ENCODE assay signal across 8 cellular contexts in the genomic region with DNA sequence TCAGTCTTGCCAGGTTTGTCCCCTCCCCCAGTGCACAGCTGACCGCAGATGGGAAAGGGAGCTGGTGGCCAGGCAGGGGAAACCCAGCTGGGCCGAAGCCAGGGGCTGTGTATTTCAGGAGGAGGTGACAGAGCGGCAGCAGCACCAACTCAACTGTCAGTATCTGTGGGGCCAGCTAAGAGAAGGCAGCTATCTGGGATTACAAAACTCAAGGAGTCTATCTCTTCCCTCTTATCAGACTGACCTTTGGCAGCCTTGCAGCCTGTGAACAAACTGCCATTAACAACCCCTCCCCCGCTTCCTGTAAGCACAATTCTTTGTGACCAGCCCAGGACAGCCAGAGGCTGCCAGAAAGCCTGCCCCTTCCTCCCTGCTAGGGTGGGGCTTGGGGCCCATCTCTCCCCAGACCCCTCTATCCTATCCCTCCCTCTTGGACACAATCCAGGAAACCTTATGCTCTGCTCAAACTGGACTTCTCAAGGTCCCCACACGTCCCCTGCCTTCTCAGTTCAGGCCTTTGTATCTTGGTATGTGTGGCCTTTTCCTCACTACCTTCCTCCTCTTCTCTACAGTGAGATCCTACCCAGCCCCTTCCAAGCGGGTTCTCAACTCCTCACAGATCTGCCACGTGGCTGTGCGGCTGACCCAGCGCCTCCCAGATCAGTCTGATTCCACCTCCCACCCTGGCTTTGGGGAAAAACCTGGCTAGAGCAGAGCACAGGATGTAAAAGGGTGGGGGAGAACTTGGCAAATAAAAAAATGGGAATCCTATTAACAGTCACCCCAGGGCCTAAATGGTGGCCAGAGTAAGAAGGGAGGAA. TPM values are rescaled to one million over a fixed set of nuclear protein-coding genes. Genes with fewer than 3 reads are reported as not detected.
DNase-seq lines count a peak whose midpoint lies in the region; ATAC-seq, FAIRE-seq and TF ChIP-seq lines count a peak whose summit lies in the region.

No MANE protein-coding gene starts in this region.

- peaks cover 0 to 5% (median 3%) of the 10 kb centered on the region in 3 donors for H3K27me3 Mint-ChIP-seq in CD14-positive monocyte (ENCODE audit: low read depth in 3 of 3)
- no peaks in the 10 kb centered on the region for H3K27me3 Mint-ChIP-seq in activated B cell treated with CpG ODN at 0.5 μM for 24 hours
- H3K27me3 Mint-ChIP-seq in mesothelial cell of epicardium (ENCODE audit: low read depth) = no peaks in the 10 kb centered on the region

- H2AFZ ChIP-seq in endothelial cell of umbilical vein (ENCODE audit: low read depth, low read length) = peak overlapping the region; percentile 8

- POLR2A ChIA-PET in activated B cell treated with CpG ODN at 0.5 μM for 24 hours (lab: Charles Lee) = interaction anchor here (0.6 to 1.3 kb wide), 8 partner anchors 9 to 1390 kb away, joined by 3 to 9 read pairs (median 4); no protein-coding TSS in a partner anchor
- POLR2A ChIA-PET in endothelial cell of umbilical vein (lab: Charles Lee) = interaction anchor here (1.0 kb wide), 1 partner anchor 9 kb away, joined by 3 read pairs; no protein-coding TSS in a partner anchor

- peak; percentile 90 for DNase-seq in CD14-positive monocyte (ENCODE audit: low spot score)
- DNase-seq in GM19239 (ENCODE audit: insufficient read length, low spot score) = no peak
- peak; percentile 96 for DNase-seq in MV-4-11 (lab: John Stamatoyannopoulos, UW)
- no peak for DNase-seq in activated B cell treated with CpG ODN at 0.5 μM for 24 hours
- DNase-seq in endothelial cell of umbilical vein (ENCODE audit: low read depth, low spot score) = peak; percentile 96
- peak; percentile 56 to 74 for DNase-seq in mesothelial cell of epicardium (ENCODE audit: low spot score in 2 of 2, unreplicated experiment in 2 of 2)
- DNase-seq in NCI-H748 treated with DMSO at 0.1 percent for 48 hours (lab: John Stamatoyannopoulos, UW) = no peak

- no peak for ATAC-seq in activated B cell treated with CpG ODN at 0.5 μM for 24 hours (ENCODE audit: low read depth)

- peak overlapping the region; percentile 76 for H3K4me2 ChIP-seq in endothelial cell of umbilical vein (ENCODE audit: insufficient read depth, low read length)

- TF ChIP-seq CTCF in CD14-positive monocyte (IDR thresholded peaks at IDR 0.05) = no peak
- TF ChIP-seq CTCF in activated B cell treated with CpG ODN at 0.5 μM for 24 hours (IDR thresholded peaks at IDR 0.05) = no peak
- TF ChIP-seq CTCF in endothelial cell of umbilical vein (IDR thresholded peaks at IDR 0.05; ENCODE audit: extremely low read depth in 1 of 2, insufficient read depth in 1 of 2, low read depth in 1 of 2, low read length in 2 of 2) = no peak
- no peak for TF ChIP-seq CTCF in mesothelial cell of epicardium (IDR thresholded peaks at IDR 0.05; ENCODE audit: unreplicated experiment)

- H3K4me1 Mint-ChIP-seq in CD14-positive monocyte = peaks cover 78% of the 10 kb centered on the region
- peaks cover 71% of the 10 kb centered on the region for H3K4me1 Mint-ChIP-seq in activated B cell treated with CpG ODN at 0.5 μM for 24 hours
- peaks cover 53% of the 10 kb centered on the region for H3K4me1 Mint-ChIP-seq in mesothelial cell of epicardium

- dilution Hi-C loops in endothelial cell of umbilical vein (cut with MboI; ENCODE audit: extremely low pct_ligation_motif_present, low sequenced_read_pairs) = no loop called here

- FAIRE-seq in GM19239 (lab: Jason Lieb, UNC) = peak; percentile 83
- FAIRE-seq in endothelial cell of umbilical vein (lab: Jason Lieb, UNC) = no peak

- H3K9me3 ChIP-seq in endothelial cell of umbilical vein (replicated peaks; ENCODE audit: control insufficient read depth, insufficient read depth, low read length) (no peaks in the 10 kb centered on the region), stomach smooth muscle (ENCODE audit: control insufficient read depth in 2 of 2, low read length in 2 of 2) (no peaks in the 10 kb centered on the region)

- H3K9ac ChIP-seq in endothelial cell of umbilical vein (replicated peaks; ENCODE audit: extremely low read depth, insufficient read depth, low read length) = peak overlapping the region; percentile 57
- peak overlapping the region; percentile 36 to 51 for H3K9ac ChIP-seq in stomach smooth muscle (ENCODE audit: low read length in 2 of 2)

- peak; percentile 77 for TF ChIP-seq POLR2A in endothelial cell of umbilical vein (IDR thresholded peaks at IDR 0.05; ENCODE audit: low read depth, low read length)

- H3K4me1 ChIP-seq in endothelial cell of umbilical vein (ENCODE audit: control insufficient read depth, extremely low read depth, insufficient read depth, low read length) (peaks cover 54% of the 10 kb centered on the region), stomach smooth muscle (ENCODE audit: control insufficient read depth, insufficient read depth, low read length) (peaks cover 47% of the 10 kb centered on the region)

- TSS peak; percentile 76 for BruUV-seq in endothelial cell of umbilical vein (replicated peaks; lab: Mats Ljungman, UMichigan)

- H3K36me3 ChIP-seq in endothelial cell of umbilical vein (ENCODE audit: control insufficient read depth in 2 of 2, extremely low read depth in 1 of 2, insufficient read depth in 2 of 2, low read length in 2 of 2) (peaks cover 0 to 4% of the 10 kb centered on the region in 2 experiments), stomach smooth muscle (ENCODE audit: control insufficient read depth in 2 of 2, insufficient read depth in 2 of 2, low read length in 2 of 2) (peaks cover 2 to 5% of the 10 kb centered on the region in 2 donors)

- peaks cover 58% of the 10 kb centered on the region for H3K79me2 ChIP-seq in endothelial cell of umbilical vein (ENCODE audit: control insufficient read depth, insufficient read depth, low read length)

- H3K36me3 Mint-ChIP-seq in CD14-positive monocyte (peaks cover 12 to 14% of the 10 kb centered on the region in 2 donors), activated B cell treated with CpG ODN at 0.5 μM for 24 hours (ENCODE audit: low read depth) (peaks cover 11% of the 10 kb centered on the region), mesothelial cell of epicardium (no peaks in the 10 kb centered on the region)

- H3K27ac Mint-ChIP-seq in CD14-positive monocyte (peak overlapping the region; percentile 88 to 98 (median 93)), activated B cell treated with CpG ODN at 0.5 μM for 24 hours (peak overlapping the region; percentile 81), mesothelial cell of epicardium (peak overlapping the region; percentile 98)

- no peaks in the 10 kb centered on the region for H3K9me1 ChIP-seq in endothelial cell of umbilical vein (replicated peaks; ENCODE audit: control insufficient read depth, extremely low read depth, insufficient read depth, low read length)

- peak overlapping the region; percentile 86 for H3K27ac ChIP-seq in endothelial cell of umbilical vein (ENCODE audit: insufficient read depth, low read depth, low read length)
- peak overlapping the region; percentile 64 for H3K27ac ChIP-seq in stomach smooth muscle (ENCODE audit: low read length)

- H4K20me1 ChIP-seq in endothelial cell of umbilical vein (replicated peaks; ENCODE audit: control insufficient read depth, extremely low read depth, insufficient read depth, low read length) = no peaks in the 10 kb centered on the region

- H3K27me3 ChIP-seq in endothelial cell of umbilical vein (ENCODE audit: control insufficient read depth in 2 of 2, insufficient read depth in 2 of 2, low read length in 2 of 2) = no peaks in the 10 kb centered on the region
- no peaks in the 10 kb centered on the region for H3K27me3 ChIP-seq in stomach smooth muscle (ENCODE audit: control insufficient read depth in 1 of 2, insufficient read depth in 2 of 2, low read length in 2 of 2)

- CTCF ChIA-PET in activated B cell treated with CpG ODN at 0.5 μM for 24 hours (lab: Charles Lee) = no interaction called here
- CTCF ChIA-PET in endothelial cell of umbilical vein (lab: Charles Lee) = interaction anchor here (0.6 to 1.0 kb wide), 7 partner anchors 9 to 78 kb away, joined by 3 to 4 read pairs (median 3); no protein-coding TSS in a partner anchor

- intact Hi-C loops in CD14-positive monocyte (cut with micrococcal nuclease) = no loop called here
- intact Hi-C loops in activated B cell treated with CpG ODN at 0.5 μM for 24 hours (cut with micrococcal nuclease) = no loop called here
- intact Hi-C loops in endothelial cell of umbilical vein (cut with micrococcal nuclease) = loop anchor here (1.0 to 2.0 kb wide), 4 partner anchors 9 to 48 kb away; a partner anchor contains a TSS

- H3K9me3 Mint-ChIP-seq in CD14-positive monocyte = peaks cover 0 to 3% (median 0%) of the 10 kb centered on the region in 7 donors
- H3K9me3 Mint-ChIP-seq in activated B cell treated with CpG ODN at 0.5 μM for 24 hours = no peaks in the 10 kb centered on the region
- no peaks in the 10 kb centered on the region for H3K9me3 Mint-ChIP-seq in mesothelial cell of epicardium

- no peak overlapping the region for H3K4me3 ChIP-seq in endothelial cell of umbilical vein (replicated peaks in 1 of 3; ENCODE audit: insufficient read depth in 1 of 3, low read depth in 1 of 3, low read length in 3 of 3)
- peak overlapping the region in 1 of 2 donors; percentile 49 for H3K4me3 ChIP-seq in stomach smooth muscle (ENCODE audit: low read length in 2 of 2)

- H3K4me3 Mint-ChIP-seq in CD14-positive monocyte (peak overlapping the region; percentile 48 to 72), activated B cell treated with CpG ODN at 0.5 μM for 24 hours (peak overlapping the region; percentile 61), mesothelial cell of epicardium (peak overlapping the region; percentile 49)

RNA-seq across cellular contexts. Expression of a gene that starts 10.5 kb away (rescaled TPM):
- 10 to 100 TPM; 13.5 to 20.0 TPM for polyA plus RNA-seq in CD14-positive monocyte
- 51.5 and 57.4 TPM in 2 replicates for total RNA-seq in activated B cell treated with CpG ODN at 0.5 μM for 24 hours
- total RNA-seq in endothelial cell of umbilical vein = 50.2 and 50.4 TPM in 2 replicates
- polyA plus RNA-seq in endothelial cell of umbilical vein = 23.0 and 33.3 TPM in 2 replicates
- polyA plus RNA-seq in endothelial cell of umbilical vein (2011; cell fraction: cytosol; rRNA removed) = 25.7 and 28.4 TPM in 2 replicates
- polyA plus RNA-seq in endothelial cell of umbilical vein (2011; cell fraction: nucleus; rRNA removed) = 23.1 and 27.7 TPM in 2 replicates
- 22.1 and 34.0 TPM in 2 replicates for polyA plus RNA-seq in endothelial cell of umbilical vein (2012)
- 72.3 and 84.6 TPM in 2 replicates for polyA minus RNA-seq in endothelial cell of umbilical vein
- polyA minus RNA-seq in endothelial cell of umbilical vein (2011; cell fraction: cytosol; rRNA and poly(A)+ RNA removed) = 19.8 TPM
- polyA minus RNA-seq in endothelial cell of umbilical vein (2011; cell fraction: nucleus; rRNA and poly(A)+ RNA removed) = 29.8 and 45.1 TPM in 2 replicates
- 46.5 to 53.0 TPM (median 47.4 TPM) in 3 replicates for total RNA-seq in mesothelial cell of epicardium

RNA-seq across cellular contexts. Expression of a gene that starts 26.0 kb away (rescaled TPM):
- polyA plus RNA-seq in CD14-positive monocyte (1 to 10 TPM; 4.2 to 6.4 TPM), endothelial cell of umbilical vein (11.4 and 12.4 TPM in 2 replicates)
- total RNA-seq in activated B cell treated with CpG ODN at 0.5 μM for 24 hours (20.1 and 21.4 TPM in 2 replicates), endothelial cell of umbilical vein (13.2 and 18.0 TPM in 2 replicates), mesothelial cell of epicardium (26.0 to 29.4 TPM (median 27.7 TPM) in 3 replicates)
- 7.2 and 8.3 TPM in 2 replicates for polyA plus RNA-seq in endothelial cell of umbilical vein (2011; cell fraction: cytosol; rRNA removed)
- 51.5 and 69.1 TPM in 2 replicates for polyA plus RNA-seq in endothelial cell of umbilical vein (2011; cell fraction: nucleus; rRNA removed)
- 5.8 and 11.4 TPM in 2 replicates for polyA plus RNA-seq in endothelial cell of umbilical vein (2012)
- 13.6 and 14.1 TPM in 2 replicates for polyA minus RNA-seq in endothelial cell of umbilical vein
- polyA minus RNA-seq in endothelial cell of umbilical vein (2011; cell fraction: cytosol; rRNA and poly(A)+ RNA removed) = 8.9 TPM
- polyA minus RNA-seq in endothelial cell of umbilical vein (2011; cell fraction: nucleus; rRNA and poly(A)+ RNA removed) = 16.7 and 17.1 TPM in 2 replicates

Comparison
In these comparisons a context has a peak if more than half of its experiments do, and no peak if none do; other contexts are left out.
1. DNase-seq: peak in CD14-positive monocyte (single experiment), MV-4-11 (single experiment), endothelial cell of umbilical vein (single experiment) and mesothelial cell of epicardium (2 of 2); none in GM19239 (single experiment), activated B cell treated with CpG ODN at 0.5 μM for 24 hours (single experiment) and NCI-H748 treated with DMSO at 0.1 percent for 48 hours (single experiment).
2. Peak in every context shown above with its lines, with median percentiles within 50 percentile points of each other: H3K27ac Mint-ChIP-seq and H3K4me3 Mint-ChIP-seq.